16 cellular contexts compared by ENCODE assay signal in genomic region chr22:49803134-49803533, GRCh38. TPM values are rescaled to one million over a fixed set of nuclear protein-coding genes. Genes with fewer than 3 reads are reported as not detected.
DNase-seq lines count a peak whose midpoint lies in the region; ATAC-seq and TF ChIP-seq lines count a peak whose summit lies in the region.
"Had no signal": no experiment of that assay in that cellular context is flagged by ENCODE, and none has a peak within 500 bp of the region (broad histone marks: within the 10 kb centered on the region; RNA-seq: fewer than 3 reads in every experiment).

No MANE protein-coding gene starts in this region.

- no peak for TF ChIP-seq CTCF in activated CD8-positive, alpha-beta T cell treated with anti-CD3 and anti-CD28 coated beads for 36 hours (IDR thresholded peaks at IDR 0.05)
- no peak for TF ChIP-seq CTCF in OCI-LY1 (IDR thresholded peaks at IDR 0.05; ENCODE audit: low read length)
- no peak for TF ChIP-seq CTCF in fibroblast of mammary gland (conservative IDR thresholded peaks at IDR 0.05; ENCODE audit: control insufficient read depth, insufficient read depth, low read depth, low read length)

- intact Hi-C loops in activated CD8-positive, alpha-beta T cell treated with anti-CD3 and anti-CD28 coated beads for 36 hours (cut with micrococcal nuclease) = no loop called here
- intact Hi-C loops in sciatic nerve (cut with DNase I) = no loop called here

- peaks cover 40% of the 10 kb centered on the region for H3K4me1 Mint-ChIP-seq in activated CD8-positive, alpha-beta T cell treated with anti-CD3 and anti-CD28 coated beads, Interleukin-2, amount 10 ng/mL, durations not matched to agents 7 days and 5 days (ENCODE audit: low read depth)
- peaks cover 47% of the 10 kb centered on the region for H3K4me1 Mint-ChIP-seq in activated CD8-positive, alpha-beta T cell treated with anti-CD3 and anti-CD28 coated beads for 36 hours (ENCODE audit: low read depth)
- peaks cover 37% of the 10 kb centered on the region for H3K4me1 Mint-ChIP-seq in stimulated activated memory B cell treated with anti-CD40 and anti-IgM and Interleukin-4, amounts not matched to agents 10 μg/mL and 1 μg/mL and 100 μg/mL, for 72 hours

- CTCF ChIA-PET in activated CD8-positive, alpha-beta T cell treated with anti-CD3 and anti-CD28 coated beads, Interleukin-2, amount 10 ng/mL, durations not matched to agents 7 days and 5 days (lab: Charles Lee) = interaction anchor here (1.2 kb wide), 1 partner anchor 36 kb away, joined by 5 read pairs; no protein-coding TSS in a partner anchor
- CTCF ChIA-PET in activated CD8-positive, alpha-beta T cell treated with anti-CD3 and anti-CD28 coated beads for 36 hours (lab: Charles Lee) = no interaction called here

- peak overlapping the region; percentile 57 for H3K27ac Mint-ChIP-seq in activated CD8-positive, alpha-beta T cell treated with anti-CD3 and anti-CD28 coated beads, Interleukin-2, amount 10 ng/mL, durations not matched to agents 7 days and 5 days
- no peak overlapping the region for H3K27ac Mint-ChIP-seq in activated CD8-positive, alpha-beta T cell treated with anti-CD3 and anti-CD28 coated beads for 36 hours
- H3K27ac Mint-ChIP-seq in stimulated activated memory B cell treated with anti-CD40 and anti-IgM and Interleukin-4, amounts not matched to agents 10 μg/mL and 1 μg/mL and 100 μg/mL, for 72 hours = peak overlapping the region; percentile 32

- no peaks in the 10 kb centered on the region for H3K27me3 Mint-ChIP-seq in activated CD8-positive, alpha-beta T cell treated with anti-CD3 and anti-CD28 coated beads, Interleukin-2, amount 10 ng/mL, durations not matched to agents 7 days and 5 days (ENCODE audit: low read depth)
- H3K27me3 Mint-ChIP-seq in activated CD8-positive, alpha-beta T cell treated with anti-CD3 and anti-CD28 coated beads for 36 hours = no peaks in the 10 kb centered on the region
- H3K27me3 Mint-ChIP-seq in stimulated activated memory B cell treated with anti-CD40 and anti-IgM and Interleukin-4, amounts not matched to agents 10 μg/mL and 1 μg/mL and 100 μg/mL, for 72 hours = no peaks in the 10 kb centered on the region
- H3K27me3 Mint-ChIP-seq: CD4-positive, alpha-beta memory T cell had no signal

- no peak for DNase-seq in activated CD8-positive, alpha-beta T cell treated with anti-CD3 and anti-CD28 coated beads, Interleukin-2, amount 10 ng/mL, durations not matched to agents 7 days and 5 days
- no peak for DNase-seq in activated CD8-positive, alpha-beta T cell treated with anti-CD3 and anti-CD28 coated beads for 36 hours
- peak; percentile 43 for DNase-seq in fibroblast of mammary gland (ENCODE audit: low read depth)
- no peak for DNase-seq in AG08396 (ENCODE audit: low spot score)
- DNase-seq in sciatic nerve (ENCODE audit: low spot score) = no peak
- no peak for DNase-seq in OCI-M2 (lab: John Stamatoyannopoulos, UW; ENCODE audit: unreplicated experiment)
- DNase-seq: CD4-positive, alpha-beta memory T cell; DMS79 treated with DMSO at 0.1 percent for 48 hours; H9; MG63; NCI-H1092 treated with DMSO at 0.1 percent for 48 hours; NCI-H187; NCI-H446 had no signal

- H4K20me1 ChIP-seq in OCI-LY1 (ENCODE audit: insufficient read depth, low read length) = no peaks in the 10 kb centered on the region

- H3K4me3 ChIP-seq in OCI-LY1 (ENCODE audit: low read depth, low read length, poor library complexity, severe bottlenecking) (no peak overlapping the region), fibroblast of mammary gland (ENCODE audit: control insufficient read depth, low read depth, low read length) (no peak overlapping the region)
- H3K4me3 ChIP-seq: MG63 had no signal

- no peak for ATAC-seq in activated CD8-positive, alpha-beta T cell treated with anti-CD3 and anti-CD28 coated beads, Interleukin-2, amount 10 ng/mL, durations not matched to agents 7 days and 5 days
- ATAC-seq in activated CD8-positive, alpha-beta T cell treated with anti-CD3 and anti-CD28 coated beads for 36 hours = no peak
- ATAC-seq in stimulated activated memory B cell treated with anti-CD40 and anti-IgM and Interleukin-4, amounts not matched to agents 10 μg/mL and 1 μg/mL and 100 μg/mL, for 72 hours = peak; percentile 66
- no peak for ATAC-seq in sciatic nerve
- ATAC-seq: HepG2 had no signal

- no peaks in the 10 kb centered on the region for H3K27me3 ChIP-seq in OCI-LY1 (ENCODE audit: insufficient read depth, low read length)
- H3K27me3 ChIP-seq: MG63 had no signal

- peaks cover 13% of the 10 kb centered on the region for H3K4me1 ChIP-seq in OCI-LY1 (ENCODE audit: insufficient read depth, low read length, severe bottlenecking)

- peak overlapping the region; percentile 45 for H3K27ac ChIP-seq in OCI-LY1 (ENCODE audit: low read depth, low read length, poor library complexity, severe bottlenecking)

- POLR2A ChIA-PET in activated CD8-positive, alpha-beta T cell treated with anti-CD3 and anti-CD28 coated beads, Interleukin-2, amount 10 ng/mL, durations not matched to agents 7 days and 5 days (lab: Charles Lee) = interaction anchor here (1.1 kb wide), 2 partner anchors 14 to 26 kb away, joined by 3 to 4 read pairs; no protein-coding TSS in a partner anchor
- POLR2A ChIA-PET in activated CD8-positive, alpha-beta T cell treated with anti-CD3 and anti-CD28 coated beads for 36 hours (lab: Charles Lee) = interaction anchor here (1.3 to 1.6 kb wide), 2 partner anchors 18 to 111 kb away, joined by 3 to 5 read pairs; no protein-coding TSS in a partner anchor

- peaks cover 54% of the 10 kb centered on the region for H3K79me2 ChIP-seq in OCI-LY1 (ENCODE audit: insufficient read depth, low read length)

- H3K9me3 Mint-ChIP-seq in activated CD8-positive, alpha-beta T cell treated with anti-CD3 and anti-CD28 coated beads, Interleukin-2, amount 10 ng/mL, durations not matched to agents 7 days and 5 days (ENCODE audit: insufficient read depth) = no peaks in the 10 kb centered on the region
- no peaks in the 10 kb centered on the region for H3K9me3 Mint-ChIP-seq in activated CD8-positive, alpha-beta T cell treated with anti-CD3 and anti-CD28 coated beads for 36 hours
- H3K9me3 Mint-ChIP-seq in stimulated activated memory B cell treated with anti-CD40 and anti-IgM and Interleukin-4, amounts not matched to agents 10 μg/mL and 1 μg/mL and 100 μg/mL, for 72 hours = no peaks in the 10 kb centered on the region
- H3K9me3 Mint-ChIP-seq: H9 had no signal

- peaks cover 63% of the 10 kb centered on the region for H3K36me3 ChIP-seq in OCI-LY1 (ENCODE audit: insufficient read depth, low read length)

- H3K9ac ChIP-seq in OCI-LY1 (ENCODE audit: low read length) = no peak overlapping the region; the same call in 1 of the 2 replicates

- no peaks in the 10 kb centered on the region for H3F3A ChIP-seq in OCI-LY1 (ENCODE audit: insufficient read depth, low read length)

- no peak overlapping the region for H2AFZ ChIP-seq in OCI-LY1 (ENCODE audit: low read length)

- H3K4me2 ChIP-seq in OCI-LY1 (ENCODE audit: low read length) = peak overlapping the region; percentile 16; the same call in 1 of the 2 replicates

- no peak overlapping the region for H3K4me3 Mint-ChIP-seq in activated CD8-positive, alpha-beta T cell treated with anti-CD3 and anti-CD28 coated beads, Interleukin-2, amount 10 ng/mL, durations not matched to agents 7 days and 5 days
- H3K4me3 Mint-ChIP-seq in activated CD8-positive, alpha-beta T cell treated with anti-CD3 and anti-CD28 coated beads for 36 hours = no peak overlapping the region
- H3K4me3 Mint-ChIP-seq in stimulated activated memory B cell treated with anti-CD40 and anti-IgM and Interleukin-4, amounts not matched to agents 10 μg/mL and 1 μg/mL and 100 μg/mL, for 72 hours = no peak overlapping the region
- H3K4me3 Mint-ChIP-seq: CD4-positive, alpha-beta memory T cell; H9 had no signal

- peaks cover 56% of the 10 kb centered on the region for H3K36me3 Mint-ChIP-seq in activated CD8-positive, alpha-beta T cell treated with anti-CD3 and anti-CD28 coated beads, Interleukin-2, amount 10 ng/mL, durations not matched to agents 7 days and 5 days (ENCODE audit: low read depth)
- peaks cover 33% of the 10 kb centered on the region for H3K36me3 Mint-ChIP-seq in activated CD8-positive, alpha-beta T cell treated with anti-CD3 and anti-CD28 coated beads for 36 hours (ENCODE audit: low read depth)
- H3K36me3 Mint-ChIP-seq in stimulated activated memory B cell treated with anti-CD40 and anti-IgM and Interleukin-4, amounts not matched to agents 10 μg/mL and 1 μg/mL and 100 μg/mL, for 72 hours = peaks cover 53% of the 10 kb centered on the region

- no peaks in the 10 kb centered on the region for H3K9me2 ChIP-seq in OCI-LY1 (ENCODE audit: low read depth, low read length)

- peaks cover 10% of the 10 kb centered on the region for H3K9me3 ChIP-seq in OCI-LY1 (ENCODE audit: low read length)
- H3K9me3 ChIP-seq: MG63 had no signal

RNA-seq across cellular contexts. Expression of gene BRD1, which starts 24.5 kb away (rescaled TPM):
- total RNA-seq in activated CD8-positive, alpha-beta T cell treated with anti-CD3 and anti-CD28 coated beads, Interleukin-2, amount 10 ng/mL, durations not matched to agents 7 days and 5 days = 10 to 100 TPM; 43.0 to 44.3 TPM
- total RNA-seq in activated CD8-positive, alpha-beta T cell treated with anti-CD3 and anti-CD28 coated beads for 36 hours = 10 to 100 TPM; 24.5 to 29.0 TPM
- 37.7 TPM for total RNA-seq in sciatic nerve

RNA-seq across cellular contexts. Expression of gene ZBED4, which starts 50.5 kb away (rescaled TPM):
- total RNA-seq in activated CD8-positive, alpha-beta T cell treated with anti-CD3 and anti-CD28 coated beads, Interleukin-2, amount 10 ng/mL, durations not matched to agents 7 days and 5 days = 10 to 100 TPM; 19.4 to 19.6 TPM
- 10 to 100 TPM; 19.7 to 20.1 TPM for total RNA-seq in activated CD8-positive, alpha-beta T cell treated with anti-CD3 and anti-CD28 coated beads for 36 hours
- total RNA-seq in sciatic nerve = 8.0 TPM
